1 cellular context compared by ENCODE assay signal in the genomic region with DNA sequence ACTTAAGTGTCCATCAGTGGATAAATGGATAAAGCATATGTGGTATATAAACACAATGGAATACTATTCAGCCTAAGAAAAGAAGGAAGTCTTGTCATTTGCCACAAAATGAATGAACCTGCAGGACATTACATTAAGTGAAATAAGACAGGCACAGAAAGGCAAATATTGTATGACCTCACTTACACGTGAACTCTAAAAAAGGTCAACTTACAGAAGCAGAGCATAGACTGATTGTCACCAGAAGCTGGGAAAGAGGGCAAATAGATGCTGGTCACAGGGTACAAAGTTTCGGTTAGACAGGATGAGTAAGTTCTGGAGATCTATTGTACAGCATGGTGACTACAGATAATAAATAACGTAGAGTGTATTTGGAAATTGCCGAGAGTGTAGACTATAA.
TF ChIP-seq lines count a peak whose summit lies in the region.

No MANE protein-coding gene starts in this region.

TF ChIP-seq in HepG2, 621 proteins besides CTCF, POLR2A, EP300 and RAD21 (continued from another document and continues in another):
- TF ChIP-seq ZNF580 (CRISPR knock-in tag; IDR thresholded peaks at IDR 0.05; ENCODE audit: borderline replicate concordance, low read depth) (no peak), ZNF296 (CRISPR knock-in tag; conservative IDR thresholded peaks at IDR 0.05) (no peak), ZNF253 (CRISPR knock-in tag; IDR thresholded peaks at IDR 0.05; ENCODE audit: borderline replicate concordance) (no peak), ELK4 (CRISPR knock-in tag; IDR thresholded peaks at IDR 0.05; ENCODE audit: borderline replicate concordance) (no peak), PRDM10 (CRISPR knock-in tag; IDR thresholded peaks at IDR 0.05; ENCODE audit: low read depth) (no peak), ARID3A (IDR thresholded peaks at IDR 0.05; ENCODE audit: low read depth, low read length) (peak; percentile 59; the same call in 1 of the 2 replicates), POLR2AphosphoS5 (IDR thresholded peaks at IDR 0.05; ENCODE audit: low read depth, low read length) (no peak), ATF2 (CRISPR knock-in tag; IDR thresholded peaks at IDR 0.05) (peak; percentile 72; the same call in 1 of the 2 replicates), CREB1 (IDR thresholded peaks at IDR 0.05) (peak; percentile 80), CREB1 (CRISPR knock-in tag; IDR thresholded peaks at IDR 0.05) (peak; percentile 75), RBM39 (IDR thresholded peaks at IDR 0.05; ENCODE audit: low read depth, low read length, poor library complexity, severe bottlenecking) (no peak), ZBTB4 (CRISPR knock-in tag; IDR thresholded peaks at IDR 0.05; ENCODE audit: borderline replicate concordance) (no peak), ATF1 (CRISPR knock-in tag; IDR thresholded peaks at IDR 0.05) (peak; percentile 54), NFIC (IDR thresholded peaks at IDR 0.05; ENCODE audit: low read length) (peak; percentile 48; the same call in 1 of the 2 replicates), MZF1 (CRISPR knock-in tag; IDR thresholded peaks at IDR 0.05; ENCODE audit: borderline replicate concordance) (no peak), CBX2 (IDR thresholded peaks at IDR 0.05; ENCODE audit: low read depth, low read length) (no peak), CBX2 (CRISPR knock-in tag; IDR thresholded peaks at IDR 0.05; ENCODE audit: low read depth) (no peak), SKIL (CRISPR knock-in tag; IDR thresholded peaks at IDR 0.05; ENCODE audit: borderline replicate concordance) (no peak), MTA3 (CRISPR knock-in tag; IDR thresholded peaks at IDR 0.05) (no peak), HNF4G (IDR thresholded peaks at IDR 0.05; ENCODE audit: borderline replicate concordance, low read depth, low read length) (peak; percentile 43; the same call in 1 of the 2 replicates), HNF4G (CRISPR knock-in tag; IDR thresholded peaks at IDR 0.05; ENCODE audit: borderline replicate concordance, low read depth) (peak; percentile 20; the same call in 1 of the 2 replicates), ZNF644 (CRISPR knock-in tag; IDR thresholded peaks at IDR 0.05; ENCODE audit: low read depth) (peak; percentile 78), ZNF703 (CRISPR knock-in tag; IDR thresholded peaks at IDR 0.05; ENCODE audit: borderline replicate concordance) (no peak)
- TF ChIP-seq, protein P1, sequence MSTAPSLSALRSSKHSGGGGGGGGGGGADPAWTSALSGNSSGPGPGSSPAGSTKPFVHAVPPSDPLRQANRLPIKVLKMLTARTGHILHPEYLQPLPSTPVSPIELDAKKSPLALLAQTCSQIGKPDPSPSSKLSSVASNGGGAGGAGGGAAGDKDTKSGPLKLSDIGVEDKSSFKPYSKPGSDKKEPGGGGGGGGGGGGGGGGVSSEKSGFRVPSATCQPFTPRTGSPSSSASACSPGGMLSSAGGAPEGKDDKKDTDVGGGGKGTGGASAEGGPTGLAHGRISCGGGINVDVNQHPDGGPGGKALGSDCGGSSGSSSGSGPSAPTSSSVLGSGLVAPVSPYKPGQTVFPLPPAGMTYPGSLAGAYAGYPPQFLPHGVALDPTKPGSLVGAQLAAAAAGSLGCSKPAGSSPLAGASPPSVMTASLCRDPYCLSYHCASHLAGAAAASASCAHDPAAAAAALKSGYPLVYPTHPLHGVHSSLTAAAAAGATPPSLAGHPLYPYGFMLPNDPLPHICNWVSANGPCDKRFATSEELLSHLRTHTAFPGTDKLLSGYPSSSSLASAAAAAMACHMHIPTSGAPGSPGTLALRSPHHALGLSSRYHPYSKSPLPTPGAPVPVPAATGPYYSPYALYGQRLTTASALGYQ (CRISPR knock-in tag; IDR thresholded peaks at IDR 0.05): no peak
- TF ChIP-seq, protein P2, sequence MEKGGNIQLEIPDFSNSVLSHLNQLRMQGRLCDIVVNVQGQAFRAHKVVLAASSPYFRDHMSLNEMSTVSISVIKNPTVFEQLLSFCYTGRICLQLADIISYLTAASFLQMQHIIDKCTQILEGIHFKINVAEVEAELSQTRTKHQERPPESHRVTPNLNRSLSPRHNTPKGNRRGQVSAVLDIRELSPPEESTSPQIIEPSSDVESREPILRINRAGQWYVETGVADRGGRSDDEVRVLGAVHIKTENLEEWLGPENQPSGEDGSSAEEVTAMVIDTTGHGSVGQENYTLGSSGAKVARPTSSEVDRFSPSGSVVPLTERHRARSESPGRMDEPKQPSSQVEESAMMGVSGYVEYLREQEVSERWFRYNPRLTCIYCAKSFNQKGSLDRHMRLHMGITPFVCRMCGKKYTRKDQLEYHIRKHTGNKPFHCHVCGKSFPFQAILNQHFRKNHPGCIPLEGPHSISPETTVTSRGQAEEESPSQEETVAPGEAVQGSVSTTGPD (CRISPR knock-in tag; IDR thresholded peaks at IDR 0.05): no peak
- TF ChIP-seq, protein P3, sequence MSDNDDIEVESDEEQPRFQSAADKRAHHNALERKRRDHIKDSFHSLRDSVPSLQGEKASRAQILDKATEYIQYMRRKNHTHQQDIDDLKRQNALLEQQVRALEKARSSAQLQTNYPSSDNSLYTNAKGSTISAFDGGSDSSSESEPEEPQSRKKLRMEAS (IDR thresholded peaks at IDR 0.05): 0 out of 2 replicates have a peak, but pooled peaks have one; percentile 25
- TF ChIP-seq, protein P4, sequence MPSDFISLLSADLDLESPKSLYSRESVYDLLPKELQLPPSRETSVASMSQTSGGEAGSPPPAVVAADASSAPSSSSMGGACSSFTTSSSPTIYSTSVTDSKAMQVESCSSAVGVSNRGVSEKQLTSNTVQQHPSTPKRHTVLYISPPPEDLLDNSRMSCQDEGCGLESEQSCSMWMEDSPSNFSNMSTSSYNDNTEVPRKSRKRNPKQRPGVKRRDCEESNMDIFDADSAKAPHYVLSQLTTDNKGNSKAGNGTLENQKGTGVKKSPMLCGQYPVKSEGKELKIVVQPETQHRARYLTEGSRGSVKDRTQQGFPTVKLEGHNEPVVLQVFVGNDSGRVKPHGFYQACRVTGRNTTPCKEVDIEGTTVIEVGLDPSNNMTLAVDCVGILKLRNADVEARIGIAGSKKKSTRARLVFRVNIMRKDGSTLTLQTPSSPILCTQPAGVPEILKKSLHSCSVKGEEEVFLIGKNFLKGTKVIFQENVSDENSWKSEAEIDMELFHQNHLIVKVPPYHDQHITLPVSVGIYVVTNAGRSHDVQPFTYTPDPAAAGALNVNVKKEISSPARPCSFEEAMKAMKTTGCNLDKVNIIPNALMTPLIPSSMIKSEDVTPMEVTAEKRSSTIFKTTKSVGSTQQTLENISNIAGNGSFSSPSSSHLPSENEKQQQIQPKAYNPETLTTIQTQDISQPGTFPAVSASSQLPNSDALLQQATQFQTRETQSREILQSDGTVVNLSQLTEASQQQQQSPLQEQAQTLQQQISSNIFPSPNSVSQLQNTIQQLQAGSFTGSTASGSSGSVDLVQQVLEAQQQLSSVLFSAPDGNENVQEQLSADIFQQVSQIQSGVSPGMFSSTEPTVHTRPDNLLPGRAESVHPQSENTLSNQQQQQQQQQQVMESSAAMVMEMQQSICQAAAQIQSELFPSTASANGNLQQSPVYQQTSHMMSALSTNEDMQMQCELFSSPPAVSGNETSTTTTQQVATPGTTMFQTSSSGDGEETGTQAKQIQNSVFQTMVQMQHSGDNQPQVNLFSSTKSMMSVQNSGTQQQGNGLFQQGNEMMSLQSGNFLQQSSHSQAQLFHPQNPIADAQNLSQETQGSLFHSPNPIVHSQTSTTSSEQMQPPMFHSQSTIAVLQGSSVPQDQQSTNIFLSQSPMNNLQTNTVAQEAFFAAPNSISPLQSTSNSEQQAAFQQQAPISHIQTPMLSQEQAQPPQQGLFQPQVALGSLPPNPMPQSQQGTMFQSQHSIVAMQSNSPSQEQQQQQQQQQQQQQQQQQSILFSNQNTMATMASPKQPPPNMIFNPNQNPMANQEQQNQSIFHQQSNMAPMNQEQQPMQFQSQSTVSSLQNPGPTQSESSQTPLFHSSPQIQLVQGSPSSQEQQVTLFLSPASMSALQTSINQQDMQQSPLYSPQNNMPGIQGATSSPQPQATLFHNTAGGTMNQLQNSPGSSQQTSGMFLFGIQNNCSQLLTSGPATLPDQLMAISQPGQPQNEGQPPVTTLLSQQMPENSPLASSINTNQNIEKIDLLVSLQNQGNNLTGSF (CRISPR knock-in tag; IDR thresholded peaks at IDR 0.05): no peak
